In genomic region chr17:78113804-78114785, GRCh38 we compare ENCODE assay signal across 12 cellular contexts. TPM values are rescaled to one million over a fixed set of nuclear protein-coding genes. Genes with fewer than 3 reads are reported as not detected.
DNase-seq lines count a peak whose midpoint lies in the region; ATAC-seq and TF ChIP-seq lines count a peak whose summit lies in the region.
"Had no signal": no experiment of that assay in that cellular context is flagged by ENCODE, and none has a peak within 500 bp of the region (broad histone marks: within the 10 kb centered on the region; RNA-seq: fewer than 3 reads in every experiment).

No MANE protein-coding gene starts in this region.

- no peaks in the 10 kb centered on the region for H3K4me1 ChIP-seq in PC-9 (replicated peaks; ENCODE audit: insufficient read depth)

- no peaks in the 10 kb centered on the region for H3K79me2 ChIP-seq in PC-9 (ENCODE audit: low read depth)

- H3K27me3 ChIP-seq in MG63 = no peaks in the 10 kb centered on the region
- no peaks in the 10 kb centered on the region for H3K27me3 ChIP-seq in PC-9 (ENCODE audit: insufficient read depth, low read depth)
- H3K27me3 ChIP-seq: ovary had no signal

- H3K4me3 ChIP-seq in MG63 (no peak overlapping the region), PC-9 (no peak overlapping the region)
- H3K4me3 ChIP-seq: ovary had no signal

- H3K36me3 ChIP-seq in MG63 (no peaks in the 10 kb centered on the region), PC-9 (ENCODE audit: low read depth) (no peaks in the 10 kb centered on the region)
- H3K36me3 ChIP-seq: ovary had no signal

- peak; percentile 65 to 69 for ATAC-seq in activated T-cell treated with anti-CD3 and anti-CD28 coated beads, Interleukin-2, amount 50 U/mL, for 4 hours
- ATAC-seq in GM19023 (IDR thresholded peaks at IDR 0.05; ENCODE audit: unreplicated experiment) (no peak), GM21576 (IDR thresholded peaks at IDR 0.05; ENCODE audit: unreplicated experiment) (no peak)

- CTCF ChIA-PET in PC-9 (lab: Charles Lee) = interaction anchor here (1.1 kb wide), 1 partner anchor 137 kb away, joined by 4 read pairs; no protein-coding TSS in a partner anchor

- intact Hi-C loops in PC-9 (cut with micrococcal nuclease; ENCODE audit: unreplicated experiment) = loop anchor here (2.0 kb wide), 1 partner anchor 61 kb away; no protein-coding TSS in a partner anchor

- peaks cover 20% of the 10 kb centered on the region for H3K36me3 Mint-ChIP-seq in activated T-cell treated with anti-CD3 and anti-CD28 coated beads, Interleukin-2, amount 50 U/mL, for 4 hours (ENCODE audit: insufficient read depth)
- H3K36me3 Mint-ChIP-seq in immature natural killer cell = peaks cover 13 to 28% (median 16%) of the 10 kb centered on the region in 3 donors

- peaks cover 39% of the 10 kb centered on the region for H3K4me1 Mint-ChIP-seq in activated T-cell treated with anti-CD3 and anti-CD28 coated beads, Interleukin-2, amount 50 U/mL, for 4 hours (ENCODE audit: low read depth)
- H3K4me1 Mint-ChIP-seq in immature natural killer cell = peaks cover 35 to 37% of the 10 kb centered on the region in 2 donors

- peak overlapping the region; percentile 82 to 96 (median 94) for H3K27ac Mint-ChIP-seq in immature natural killer cell

- no peak overlapping the region for H3K4me2 ChIP-seq in PC-9

- no peaks in the 10 kb centered on the region for H3F3A ChIP-seq in PC-9 (ENCODE audit: insufficient read depth, low read depth)

- no peaks in the 10 kb centered on the region for H4K20me1 ChIP-seq in PC-9 (ENCODE audit: insufficient read depth)

- no peaks in the 10 kb centered on the region for H3K27me3 Mint-ChIP-seq in activated T-cell treated with anti-CD3 and anti-CD28 coated beads, Interleukin-2, amount 50 U/mL, for 4 hours (ENCODE audit: low read depth)
- H3K27me3 Mint-ChIP-seq in immature natural killer cell (ENCODE audit: low read depth in 3 of 3) = peaks cover 15 to 29% (median 21%) of the 10 kb centered on the region in 3 donors

- H3K9me3 ChIP-seq in MG63 (no peaks in the 10 kb centered on the region), PC-9 (ENCODE audit: insufficient read depth, low read depth) (no peaks in the 10 kb centered on the region)
- H3K9me3 ChIP-seq: ovary had no signal

- BruUV-seq in PC-9 (replicated peaks; lab: Mats Ljungman, UMichigan) = no TSS peak

- no peaks in the 10 kb centered on the region for H3K9me2 ChIP-seq in PC-9 (ENCODE audit: insufficient read depth)

- no peak overlapping the region for H2AFZ ChIP-seq in PC-9

- DNase-seq in stimulated activated CD4-positive, alpha-beta T cell treated with anti-CD3 and anti-CD28 coated beads, Interleukin-1b, Interleukin-23, amount 100 ng/mL, for 48 hours = peak; percentile 64
- no peak for DNase-seq in stimulated activated CD4-positive, alpha-beta T cell treated with anti-CD3 and anti-CD28 coated beads, Interleukin-12 subunit alpha, Interleukin-12 subunit beta, amount 100 ng/mL, for 4 hours
- DNase-seq in activated T-cell treated with anti-CD3 and anti-CD28 coated beads, Interleukin-2, amount 50 U/mL, for 4 hours = no peak
- DNase-seq in immature natural killer cell (peak; percentile 70 to 76 (median 75)), MG63 (no peak), PC-9 (no peak)
- DNase-seq: effector CD8-positive, alpha-beta T cell; NCI-H1048; ovary had no signal

- POLR2A ChIA-PET in PC-9 (lab: Charles Lee; ENCODE audit: unreplicated experiment) = no interaction called here

- TF ChIP-seq CTCF in PC-9 (conservative IDR thresholded peaks at IDR 0.05) = no peak

- no peak overlapping the region for H3K4me3 Mint-ChIP-seq in activated T-cell treated with anti-CD3 and anti-CD28 coated beads, Interleukin-2, amount 50 U/mL, for 4 hours
- peak overlapping the region; percentile 13 to 57 (median 44) for H3K4me3 Mint-ChIP-seq in immature natural killer cell

- no peak overlapping the region for H3K27ac ChIP-seq in PC-9
- H3K27ac ChIP-seq: ovary had no signal

- no peaks in the 10 kb centered on the region for H3K9me3 Mint-ChIP-seq in activated T-cell treated with anti-CD3 and anti-CD28 coated beads, Interleukin-2, amount 50 U/mL, for 4 hours
- no peaks in the 10 kb centered on the region for H3K9me3 Mint-ChIP-seq in immature natural killer cell

RNA-seq across cellular contexts. Expression of gene TMC6, which starts 14.5 kb away (rescaled TPM):
- 10 to 100 TPM; 79.1 to 87.1 (median 81.5) TPM for total RNA-seq in activated T-cell treated with anti-CD3 and anti-CD28 coated beads, Interleukin-2, amount 50 U/mL, for 4 hours
- polyA plus RNA-seq in immature natural killer cell = 100 to 1,000 TPM; 194 to 262 (median 203) TPM
- 0.32 and 2.1 TPM in 2 replicates for total RNA-seq in MG63 (2014; rRNA removed; shearing (Covaris generic); ENCODE audit: low replicate concordance)
- 97.7 and 116 TPM in 2 replicates for total RNA-seq in PC-9 (2021)

RNA-seq across cellular contexts. Expression of gene TMC8, which starts 16.5 kb away (rescaled TPM):
- total RNA-seq in activated T-cell treated with anti-CD3 and anti-CD28 coated beads, Interleukin-2, amount 50 U/mL, for 4 hours = 10 to 100 TPM; 46.9 to 69.4 (median 61.7) TPM
- polyA plus RNA-seq in immature natural killer cell = 100 to 1,000 TPM in 1 of 3 donors, 10 to 100 TPM in 2; 55.2 to 170 (median 58.2) TPM
- not detected in 2 replicates for total RNA-seq in MG63 (2014; rRNA removed; shearing (Covaris generic); ENCODE audit: low replicate concordance)
- 1.9 and 2.6 TPM in 2 replicates for total RNA-seq in PC-9 (2021)
- polyA plus RNA-seq: BJ had no signal

RNA-seq across cellular contexts. Expression of gene C17orf99, which starts 32.1 kb away (rescaled TPM):
- total RNA-seq in activated T-cell treated with anti-CD3 and anti-CD28 coated beads, Interleukin-2, amount 50 U/mL, for 4 hours = not detected
- polyA plus RNA-seq in immature natural killer cell = not detected
- total RNA-seq in MG63 (2014; rRNA removed; shearing (Covaris generic); ENCODE audit: low replicate concordance) = not detected in 2 replicates
- not detected in 2 replicates for total RNA-seq in PC-9 (2021)
- polyA plus RNA-seq: BJ had no signal

RNA-seq across cellular contexts. Expression of gene SYNGR2, which starts 54.3 kb away (rescaled TPM):
- total RNA-seq in activated T-cell treated with anti-CD3 and anti-CD28 coated beads, Interleukin-2, amount 50 U/mL, for 4 hours = 100 to 1,000 TPM; 192 to 224 (median 196) TPM
- polyA plus RNA-seq in immature natural killer cell = 100 to 1,000 TPM; 113 to 230 (median 132) TPM
- 41.3 and 73.2 TPM in 2 replicates for total RNA-seq in MG63 (2014; rRNA removed; shearing (Covaris generic); ENCODE audit: low replicate concordance)
- total RNA-seq in PC-9 (2021) = 91.9 and 95.0 TPM in 2 replicates

Comparison
In these comparisons a context has a peak if more than half of its experiments do, and no peak if none do; other contexts are left out.
1. DNase-seq: peak in stimulated activated CD4-positive, alpha-beta T cell treated with anti-CD3 and anti-CD28 coated beads, Interleukin-1b, Interleukin-23, amount 100 ng/mL, for 48 hours (single experiment) and immature natural killer cell (3 of 3); none in stimulated activated CD4-positive, alpha-beta T cell treated with anti-CD3 and anti-CD28 coated beads, Interleukin-12 subunit alpha, Interleukin-12 subunit beta, amount 100 ng/mL, for 4 hours (single experiment), activated T-cell treated with anti-CD3 and anti-CD28 coated beads, Interleukin-2, amount 50 U/mL, for 4 hours (single experiment), MG63 (single experiment) and PC-9 (0 of 2).
2. ATAC-seq: peak in activated T-cell treated with anti-CD3 and anti-CD28 coated beads, Interleukin-2, amount 50 U/mL, for 4 hours (2 of 2); none in GM19023 (single experiment) and GM21576 (single experiment).
3. RNA of gene TMC6, which starts 14.5 kb away (total RNA-seq): 97.7 to 116 TPM in PC-9 and 79.1 to 87.1 TPM in activated T-cell treated with anti-CD3 and anti-CD28 coated beads, Interleukin-2, amount 50 U/mL, for 4 hours; 0.32 to 2.1 TPM in MG63; every median in the first group is over 10 times any median in the second.
4. RNA of gene TMC8, which starts 16.5 kb away (total RNA-seq): 46.9 to 69.4 TPM in activated T-cell treated with anti-CD3 and anti-CD28 coated beads, Interleukin-2, amount 50 U/mL, for 4 hours; 1.9 to 2.6 TPM in PC-9 and not detected in MG63; every median in the first group is over 10 times any median in the second.